In genomic region chr1:21267191-21268077, GRCh38 we compare ENCODE assay signal across 17 cellular contexts. TPM values are rescaled to one million over a fixed set of nuclear protein-coding genes. Genes with fewer than 3 reads are reported as not detected.
A peak's percentile ranks its signal among the peaks of the same experiment; 100 is the strongest.
DNase-seq lines count a peak whose midpoint lies in the region; ATAC-seq and TF ChIP-seq lines count a peak whose summit lies in the region.
"Had no signal": no experiment of that assay in that cellular context is flagged by ENCODE, and none has a peak within 500 bp of the region (broad histone marks: within the 10 kb centered on the region; RNA-seq: fewer than 3 reads in every experiment).

No MANE protein-coding gene starts in this region.

- peaks cover 32% of the 10 kb centered on the region for H3K4me1 Mint-ChIP-seq in activated T-cell treated with anti-CD3 and anti-CD28 coated beads, Interleukin-2, amount 50 U/mL, for 24 hours (ENCODE audit: low read depth)
- peaks cover 50% of the 10 kb centered on the region for H3K4me1 Mint-ChIP-seq in progenitor cell of endocrine pancreas (ENCODE audit: low read depth)

- POLR2A ChIA-PET in IMR-90 (lab: Charles Lee; ENCODE audit: unreplicated experiment): no interaction called here

- in situ Hi-C loops in IMR-90 (cut with MboI; ENCODE audit: low sequenced_read_pairs) (no loop called here), astrocyte of the spinal cord (cut with HindIII; ENCODE audit: low sequenced_read_pairs) (no loop called here)

- H3K36me3 Mint-ChIP-seq in activated T-cell treated with anti-CD3 and anti-CD28 coated beads, Interleukin-2, amount 50 U/mL, for 24 hours (ENCODE audit: low read depth): peaks cover 99% of the 10 kb centered on the region
- peaks cover 38% of the 10 kb centered on the region for H3K36me3 Mint-ChIP-seq in progenitor cell of endocrine pancreas (ENCODE audit: insufficient read depth)

- no peak for DNase-seq in activated T-cell treated with anti-CD3 and anti-CD28 coated beads, Interleukin-2, amount 50 U/mL, for 24 hours
- DNase-seq in activated T-cell treated with anti-CD3 and anti-CD28 coated beads for 4 hours (no peak), IMR-90 (no peak), astrocyte of the spinal cord (ENCODE audit: low read depth, low spot score) (peak; percentile 57), progenitor cell of endocrine pancreas (ENCODE audit: low spot score, unreplicated experiment) (no peak), hypothalamus (lab: John Stamatoyannopoulos, UW) (no peak)
- DNase-seq in stimulated activated CD4-positive, alpha-beta T cell treated with anti-CD3 and anti-CD28 coated beads, Interleukin-2, amount 100 ng/mL, for 48 hours: no peak
- DNase-seq: activated naive CD4-positive, alpha-beta T cell treated with Interleukin-2 at 50 U/mL for 16 hours; CD4-positive, alpha-beta memory T cell; esophagus squamous epithelium; KG1; stimulated activated CD4-positive, alpha-beta T cell treated with anti-CD3 and anti-CD28 coated beads, Interleukin-4, amount 100 ng/mL, for 4 hours had no signal

- H3K36me3 ChIP-seq in IMR-90 (ENCODE audit: control insufficient read depth, insufficient read depth, low read length): peaks cover 49% of the 10 kb centered on the region

- no peak overlapping the region for H4K91ac ChIP-seq in IMR-90 (ENCODE audit: insufficient read depth, low read depth, low read length)

- H3K79me1 ChIP-seq in IMR-90 (ENCODE audit: low read depth in 1 of 2, low read length in 2 of 2): peaks cover 21 to 74% of the 10 kb centered on the region in 2 experiments

- no peak overlapping the region for H2BK120ac ChIP-seq in IMR-90 (ENCODE audit: low read depth, low read length)

- intact Hi-C loops in IMR-90 (cut with micrococcal nuclease): loop anchor here (10.0 kb wide), 1 partner anchor 307 kb away; no protein-coding TSS in a partner anchor

- no peak overlapping the region for H4K8ac ChIP-seq in IMR-90 (ENCODE audit: low read depth in 2 of 2, low read length in 2 of 2)

- no peak overlapping the region for H2AK9ac ChIP-seq in IMR-90 (replicated peaks; ENCODE audit: low read depth, low read length, poor library complexity)

- H4K20me1 ChIP-seq in IMR-90 (ENCODE audit: insufficient read depth, low read length): 0 out of 2 replicates have a peak, but pooled peaks cover 7% of the 10 kb centered on the region

- H2AFZ ChIP-seq in IMR-90 (replicated peaks; ENCODE audit: low read length, poor library complexity): no peak overlapping the region

- no peak overlapping the region for H3K27ac ChIP-seq in IMR-90 (ENCODE audit: insufficient read depth, low read length)

- no peaks in the 10 kb centered on the region for H3K27me3 Mint-ChIP-seq in activated T-cell treated with anti-CD3 and anti-CD28 coated beads, Interleukin-2, amount 50 U/mL, for 24 hours
- no peaks in the 10 kb centered on the region for H3K27me3 Mint-ChIP-seq in progenitor cell of endocrine pancreas
- H3K27me3 Mint-ChIP-seq: CD4-positive, alpha-beta memory T cell had no signal

- no peak overlapping the region for H2BK15ac ChIP-seq in IMR-90 (ENCODE audit: low read depth, low read length)

- H3K9ac ChIP-seq in IMR-90 (ENCODE audit: low read depth, low read length): no peak overlapping the region

- peak overlapping the region; percentile 29 for H3K27ac Mint-ChIP-seq in activated T-cell treated with anti-CD3 and anti-CD28 coated beads, Interleukin-2, amount 50 U/mL, for 24 hours
- H3K27ac Mint-ChIP-seq in progenitor cell of endocrine pancreas: peak overlapping the region; percentile 75
- H3K27ac Mint-ChIP-seq: T-helper 2 cell treated with Interferon-gamma antibody and Interleukin-4, amounts not matched to agents 5 μg/mL and 100 μg/mL, for 36 hours had no signal

- no peak for TF ChIP-seq POLR2A in IMR-90 (IDR thresholded peaks at IDR 0.05; ENCODE audit: low read depth, low read length)

- H3K4me3 Mint-ChIP-seq in activated T-cell treated with anti-CD3 and anti-CD28 coated beads, Interleukin-2, amount 50 U/mL, for 24 hours: no peak overlapping the region
- H3K4me3 Mint-ChIP-seq in progenitor cell of endocrine pancreas (ENCODE audit: low read depth): no peak overlapping the region
- H3K4me3 Mint-ChIP-seq: CD4-positive, alpha-beta memory T cell; T-helper 2 cell treated with Interferon-gamma antibody and Interleukin-4, amounts not matched to agents 5 μg/mL and 100 μg/mL, for 36 hours had no signal

- no peak overlapping the region for H3K23ac ChIP-seq in IMR-90 (ENCODE audit: low read depth, low read length)

- 0 out of 2 replicates have a peak overlapping the region, but pooled peaks have one; percentile 27 for H2AK5ac ChIP-seq in IMR-90 (ENCODE audit: low read depth, low read length)

- no peak overlapping the region for H2BK5ac ChIP-seq in IMR-90 (ENCODE audit: low read depth, low read length, poor library complexity, severe bottlenecking)

- H3K4me3 ChIP-seq in IMR-90 (ENCODE audit: insufficient read depth, low read depth, low read length) (no peak overlapping the region), astrocyte of the spinal cord (ENCODE audit: low read depth, low read length) (no peak overlapping the region)
- H3K4me3 ChIP-seq: esophagus squamous epithelium had no signal

- H2BK20ac ChIP-seq in IMR-90 (ENCODE audit: low read depth, low read length): no peak overlapping the region

- no peak overlapping the region for H3K4me2 ChIP-seq in IMR-90 (ENCODE audit: low read depth, low read length)

- H3K18ac ChIP-seq in IMR-90 (ENCODE audit: low read depth, low read length): no peak overlapping the region

- no peak overlapping the region for H3K14ac ChIP-seq in IMR-90 (replicated peaks; ENCODE audit: low read depth, low read length)

- TF ChIP-seq CTCF in IMR-90 (conservative IDR thresholded peaks at IDR 0.05; ENCODE audit: low read depth, low read length) (no peak), astrocyte of the spinal cord (IDR thresholded peaks at IDR 0.05; ENCODE audit: low read depth, low read length) (no peak), progenitor cell of endocrine pancreas (IDR thresholded peaks at IDR 0.05; ENCODE audit: unreplicated experiment) (no peak)

- CTCF ChIA-PET in IMR-90 (lab: Yijun Ruan, JAX): interaction anchor here (1.3 kb wide), 1 partner anchor 67 kb away, joined by 4 read pairs; no protein-coding TSS in a partner anchor

- peaks cover 35% of the 10 kb centered on the region for H3K9me1 ChIP-seq in IMR-90 (ENCODE audit: insufficient read depth, low read length)

- peaks cover 29% of the 10 kb centered on the region for H3K4me1 ChIP-seq in IMR-90 (ENCODE audit: control insufficient read depth, insufficient read depth, low read length)

- no peaks in the 10 kb centered on the region for H3K9me3 Mint-ChIP-seq in activated T-cell treated with anti-CD3 and anti-CD28 coated beads, Interleukin-2, amount 50 U/mL, for 24 hours
- peaks cover 2% of the 10 kb centered on the region for H3K9me3 Mint-ChIP-seq in progenitor cell of endocrine pancreas (ENCODE audit: low read depth)
- H3K9me3 Mint-ChIP-seq: CD4-positive, alpha-beta memory T cell; T-helper 2 cell treated with Interferon-gamma antibody and Interleukin-4, amounts not matched to agents 5 μg/mL and 100 μg/mL, for 36 hours had no signal

- no peak overlapping the region for H3K4ac ChIP-seq in IMR-90 (ENCODE audit: low read depth, low read length)

- WGBS in IMR-90 (ENCODE audit: extremely low coverage in 2 of 2, insufficient read length in 1 of 2), 2 experiments: 100% methylated on average over 2 of the region's 16 CpGs; no CpG with 5 or more reads in 1 of the 2 experiments

- dilution Hi-C loops in IMR-90 (cut with HindIII; ENCODE audit: low sequenced_read_pairs, unreplicated experiment): no loop called here

- ATAC-seq in IMR-90 (ENCODE audit: low read depth) (no peak), HG03469 (IDR thresholded peaks at IDR 0.05; ENCODE audit: unreplicated experiment) (no peak)
- ATAC-seq: activated CD4-positive, CD25-positive, alpha-beta regulatory T cell treated with anti-CD3 and anti-CD28 coated beads, Interleukin-2, amount 50 U/mL, for 24 hours; HCT116; Panc1 had no signal

- no peaks in the 10 kb centered on the region for H3K9me3 ChIP-seq in IMR-90 (ENCODE audit: control insufficient read depth, insufficient read depth, low read length)
- H3K9me3 ChIP-seq: esophagus squamous epithelium had no signal

- H4K5ac ChIP-seq in IMR-90 (ENCODE audit: low read depth, low read length): no peak overlapping the region

- H3K56ac ChIP-seq in IMR-90 (ENCODE audit: extremely low read depth, insufficient read depth, low read length): no peak overlapping the region

- TF ChIP-seq RAD21 in IMR-90 (IDR thresholded peaks at IDR 0.05; ENCODE audit: low read length): no peak

- BruUV-seq in IMR-90 (replicated peaks; lab: Mats Ljungman, UMichigan): no TSS peak

- no peaks in the 10 kb centered on the region for H3K27me3 ChIP-seq in IMR-90 (ENCODE audit: control insufficient read depth, insufficient read depth, low read length)
- H3K27me3 ChIP-seq: esophagus squamous epithelium had no signal

TF ChIP-seq in IMR-90, 13 proteins besides CTCF, POLR2A, EP300 and RAD21 (continues in another document):
- TF ChIP-seq BHLHE40 (IDR thresholded peaks at IDR 0.05; ENCODE audit: low read depth, low read length) (no peak), MXI1 (IDR thresholded peaks at IDR 0.05; ENCODE audit: borderline replicate concordance, low read depth, low read length) (no peak), SMC3 (IDR thresholded peaks at IDR 0.05; ENCODE audit: low read depth, low read length) (no peak), NFE2L2 (IDR thresholded peaks at IDR 0.05; ENCODE audit: low read depth, low read length) (no peak), FOS (IDR thresholded peaks at IDR 0.05; ENCODE audit: low read depth, low read length) (no peak), ELK1 (IDR thresholded peaks at IDR 0.05; ENCODE audit: borderline replicate concordance, low read depth, low read length) (no peak), RFX5 (IDR thresholded peaks at IDR 0.05; ENCODE audit: low read depth, low read length) (no peak), CEBPB (IDR thresholded peaks at IDR 0.05; ENCODE audit: low read depth, low read length) (no peak), RCOR1 (IDR thresholded peaks at IDR 0.05; ENCODE audit: insufficient replicate concordance, low read length) (no peak)

RNA-seq across cellular contexts. Expression of gene ECE1, which starts 22.8 kb away (rescaled TPM):
- total RNA-seq in IMR-90 (2012; rRNA removed) (60.0 and 61.8 TPM in 2 replicates), progenitor cell of endocrine pancreas (200 and 217 TPM in 2 replicates)
- 124 and 133 TPM in 2 replicates for polyA plus RNA-seq in IMR-90 (2012; rRNA removed)
- polyA plus RNA-seq in IMR-90 (2012; cell fraction: cytosol; rRNA removed): 90.4 and 122 TPM in 2 replicates
- polyA plus RNA-seq in IMR-90 (2012; cell fraction: nucleus; rRNA removed; ENCODE audit: low replicate concordance): 71.7 and 82.4 TPM in 2 replicates
